24 cellular contexts compared by ENCODE assay signal in genomic region chr11:64362339-64362738, GRCh38.
"Had no signal": no experiment of that assay in that cellular context is flagged by ENCODE, and none has a peak within 500 bp of the region (broad histone marks: within the 10 kb centered on the region; RNA-seq: fewer than 3 reads in every experiment).

No MANE protein-coding gene starts in this region.

- H3K4me3 ChIP-seq: breast epithelium, esophagus squamous epithelium, left ventricle myocardium inferior, lung, spleen, suprapubic skin, tibial nerve had no signal

- H3K27me3 ChIP-seq: breast epithelium, esophagus squamous epithelium, spleen, suprapubic skin, tibial nerve had no signal

- ATAC-seq: activated CD8-positive, alpha-beta memory T cell treated with anti-CD3 and anti-CD28 coated beads, Interleukin-2, amount 10 ng/mL, durations not matched to agents 7 days and 5 days; activated CD8-positive, alpha-beta T cell treated with anti-CD3 and anti-CD28 coated beads, Interleukin-2, amount 10 ng/mL, durations not matched to agents 7 days and 5 days; natural killer cell; right cardiac atrium had no signal

- H3K36me3 ChIP-seq: breast epithelium had no signal

- H3K27ac Mint-ChIP-seq: activated CD4-positive, alpha-beta T cell treated with anti-CD3 and anti-CD28 coated beads, Interleukin-2, amount 10 ng/mL, durations not matched to agents 24 days and 14 days; activated CD8-positive, alpha-beta memory T cell treated with anti-CD3 and anti-CD28 coated beads, Interleukin-2, amount 10 ng/mL, durations not matched to agents 7 days and 5 days; activated CD8-positive, alpha-beta T cell treated with anti-CD3 and anti-CD28 coated beads, Interleukin-2, amount 10 ng/mL, durations not matched to agents 7 days and 5 days; dendritic cell treated with granulocyte-macrophage colony-stimulating factor and Interleukin-4, amounts not matched to agents 40 ng/mL and 50 ng/mL, for 4 days; endodermal cell; natural killer cell had no signal

- H3K4me3 Mint-ChIP-seq: activated CD4-positive, alpha-beta T cell treated with anti-CD3 and anti-CD28 coated beads, Interleukin-2, amount 10 ng/mL, durations not matched to agents 24 days and 14 days; activated CD8-positive, alpha-beta memory T cell treated with anti-CD3 and anti-CD28 coated beads, Interleukin-2, amount 10 ng/mL, durations not matched to agents 7 days and 5 days; activated CD8-positive, alpha-beta T cell treated with anti-CD3 and anti-CD28 coated beads, Interleukin-2, amount 10 ng/mL, durations not matched to agents 7 days and 5 days; dendritic cell treated with granulocyte-macrophage colony-stimulating factor and Interleukin-4, amounts not matched to agents 40 ng/mL and 50 ng/mL, for 4 days; endodermal cell; natural killer cell had no signal

- H3K27me3 Mint-ChIP-seq: activated CD4-positive, alpha-beta T cell treated with anti-CD3 and anti-CD28 coated beads, Interleukin-2, amount 10 ng/mL, durations not matched to agents 24 days and 14 days; activated CD8-positive, alpha-beta memory T cell treated with anti-CD3 and anti-CD28 coated beads, Interleukin-2, amount 10 ng/mL, durations not matched to agents 7 days and 5 days; dendritic cell treated with granulocyte-macrophage colony-stimulating factor and Interleukin-4, amounts not matched to agents 40 ng/mL and 50 ng/mL, for 4 days had no signal

- H3K9me3 Mint-ChIP-seq: activated CD4-positive, alpha-beta T cell treated with anti-CD3 and anti-CD28 coated beads, Interleukin-2, amount 10 ng/mL, durations not matched to agents 24 days and 14 days; dendritic cell treated with granulocyte-macrophage colony-stimulating factor and Interleukin-4, amounts not matched to agents 40 ng/mL and 50 ng/mL, for 4 days; endodermal cell; natural killer cell had no signal

- H3K27ac ChIP-seq: breast epithelium, epithelial cell of prostate, esophagus squamous epithelium, left ventricle myocardium inferior, spleen, suprapubic skin, tibial nerve, WERI-Rb-1 had no signal

- H3K9me3 ChIP-seq: breast epithelium, esophagus squamous epithelium, left ventricle myocardium inferior, spleen, suprapubic skin, tibial nerve had no signal

- DNase-seq: activated CD4-positive, alpha-beta T cell treated with anti-CD3 and anti-CD28 coated beads, Interleukin-2, amount 10 ng/mL, durations not matched to agents 24 days and 14 days; activated CD4-positive, CD25-positive, alpha-beta regulatory T cell treated with anti-CD3 and anti-CD28 coated beads, Interleukin-2, amount 50 U/mL, for 72 hours; activated CD8-positive, alpha-beta memory T cell treated with anti-CD3 and anti-CD28 coated beads, Interleukin-2, amount 10 ng/mL, durations not matched to agents 7 days and 5 days; activated CD8-positive, alpha-beta T cell treated with anti-CD3 and anti-CD28 coated beads, Interleukin-2, amount 10 ng/mL, durations not matched to agents 7 days and 5 days; activated gamma-delta T cell treated with Interleukin-2 at 50 U/mL for 16 hours; activated naive CD4-positive, alpha-beta T cell treated with anti-CD3 and anti-CD28 coated beads, Interleukin-2, amount 50 U/mL, for 16 hours; central memory CD4-positive, alpha-beta T cell; endodermal cell; esophagus squamous epithelium; foreskin melanocyte; islet precursor cell; left ventricle myocardium inferior; mesendoderm; natural killer cell; spleen; stimulated activated naive CD4-positive, alpha-beta T cell; WERI-Rb-1 had no signal
